10 cellular contexts compared by ENCODE assay signal in the genomic region with DNA sequence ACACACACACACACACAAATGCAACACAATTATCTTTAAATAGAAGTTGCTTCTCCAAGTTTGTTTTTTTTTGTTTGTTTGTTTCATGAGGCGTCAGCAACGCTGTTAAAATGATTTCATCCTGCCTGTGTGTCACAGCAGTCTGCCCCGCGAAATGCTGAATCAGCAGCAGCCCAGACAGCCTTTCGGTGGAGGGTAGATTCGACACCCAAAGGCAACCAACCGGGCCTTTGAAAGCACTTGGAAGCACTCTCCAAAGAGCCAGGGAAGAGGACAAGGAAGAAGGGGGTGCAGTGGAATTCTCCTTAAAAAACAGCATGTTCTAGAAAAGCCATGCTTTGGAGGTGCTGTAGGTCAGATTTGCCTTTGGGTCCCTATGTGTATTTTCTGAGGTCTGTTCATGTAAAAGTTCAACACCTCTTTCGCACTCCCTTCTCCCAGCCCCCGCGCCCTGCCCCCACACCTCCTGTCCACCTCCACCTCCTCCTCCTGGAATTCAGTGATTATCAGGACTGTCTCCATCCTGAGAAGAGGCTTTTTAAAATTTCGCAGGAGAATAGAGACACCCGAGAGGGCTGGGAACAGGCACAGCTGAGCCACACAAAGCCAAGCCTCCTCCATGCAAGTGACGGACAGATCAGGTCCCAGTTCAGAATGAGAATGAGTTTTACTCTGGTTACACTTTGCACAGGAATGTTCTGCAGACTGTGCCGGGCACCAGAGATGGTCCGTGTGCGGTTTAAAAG.
DNase-seq lines count a peak whose midpoint lies in the region; ATAC-seq and TF ChIP-seq lines count a peak whose summit lies in the region.
"Had no signal": no experiment of that assay in that cellular context is flagged by ENCODE, and none has a peak within 500 bp of the region (broad histone marks: within the 10 kb centered on the region; RNA-seq: fewer than 3 reads in every experiment).

No MANE protein-coding gene starts in this region.

- H3K4me3 ChIP-seq in choroid plexus epithelial cell (ENCODE audit: low read depth, low read length) (peak overlapping the region; percentile 9), right lobe of liver (no peak overlapping the region), suprapubic skin (no peak overlapping the region)

- H3K36me3 ChIP-seq in right lobe of liver (no peaks in the 10 kb centered on the region), suprapubic skin (peaks cover 3% of the 10 kb centered on the region)

- no peaks in the 10 kb centered on the region for H3K27me3 ChIP-seq in right lobe of liver
- H3K27me3 ChIP-seq in suprapubic skin = no peaks in the 10 kb centered on the region

- H3K9me3 ChIP-seq in right lobe of liver = no peaks in the 10 kb centered on the region
- no peaks in the 10 kb centered on the region for H3K9me3 ChIP-seq in suprapubic skin

- ATAC-seq in right lobe of liver = peak; percentile 31 to 59 (median 48)

- intact Hi-C loops in right lobe of liver (cut with DNase I) = no loop called here

- no peak for TF ChIP-seq CTCF in choroid plexus epithelial cell (conservative IDR thresholded peaks at IDR 0.05; ENCODE audit: low read depth, low read length)
- no peak for TF ChIP-seq CTCF in right lobe of liver (IDR thresholded peaks at IDR 0.05)
- TF ChIP-seq CTCF in suprapubic skin (IDR thresholded peaks at IDR 0.05) = no peak

- no peak for TF ChIP-seq EP300 in suprapubic skin (IDR thresholded peaks at IDR 0.05)

- H3K4me1 ChIP-seq in right lobe of liver (peaks cover 0 to 26% (median under 1%) of the 10 kb centered on the region in 4 donors), suprapubic skin (peaks cover 38% of the 10 kb centered on the region)

- peak; percentile 22 for DNase-seq in NCI-H510A treated with DMSO at 0.1 percent for 48 hours (lab: John Stamatoyannopoulos, UW)
- no peak for DNase-seq in NCI-H510A (lab: John Stamatoyannopoulos, UW)
- DNase-seq in choroid plexus epithelial cell (ENCODE audit: low read depth) = peak; percentile 54
- peak in 1 of 3 donors; percentile 44 for DNase-seq in right lobe of liver
- DNase-seq in suprapubic skin (ENCODE audit: low spot score in 2 of 2) = no peak
- DNase-seq in NCI-H82 (lab: John Stamatoyannopoulos, UW) = no peak
- DNase-seq in SIG-M5 (lab: John Stamatoyannopoulos, UW) = no peak
- DNase-seq in HUDEP-2 (lab: John Stamatoyannopoulos, UW; ENCODE audit: unreplicated experiment in 76 of 76) = no peak
- DNase-seq: 8988T had no signal

- H3K27ac ChIP-seq in right lobe of liver (peak overlapping the region in 2 of 3 donors; percentile 34 to 47), suprapubic skin (peak overlapping the region; percentile 22)
- H3K27ac ChIP-seq: VCaP had no signal

- TF ChIP-seq POLR2A in right lobe of liver (IDR thresholded peaks at IDR 0.05) (no peak), suprapubic skin (IDR thresholded peaks at IDR 0.05) (no peak)

- WGBS in right lobe of liver (ENCODE audit: insufficient coverage, low coverage, low lambda C conversion rate, missing lambda C conversion rate) = 59% methylated on average over 11 of the region's 16 CpGs
- WGBS in suprapubic skin = 71% methylated on average over 16 of the region's 16 CpGs

Comparison
In these comparisons a context has a peak if more than half of its experiments do, and no peak if none do; other contexts are left out.
1. DNase-seq: peak in NCI-H510A treated with DMSO at 0.1 percent for 48 hours (single experiment) and choroid plexus epithelial cell (single experiment); none in NCI-H510A (single experiment), suprapubic skin (0 of 2), NCI-H82 (single experiment), SIG-M5 (single experiment) and HUDEP-2 (0 of 76).